19 cellular contexts compared by ENCODE assay signal in genomic region chr10:95550073-95550672, GRCh38. TPM values are rescaled to one million over a fixed set of nuclear protein-coding genes. Genes with fewer than 3 reads are reported as not detected.
A peak's percentile ranks its signal among the peaks of the same experiment; 100 is the strongest.
DNase-seq lines count a peak whose midpoint lies in the region; ATAC-seq and TF ChIP-seq lines count a peak whose summit lies in the region.
"Had no signal": no experiment of that assay in that cellular context is flagged by ENCODE, and none has a peak within 500 bp of the region (broad histone marks: within the 10 kb centered on the region; RNA-seq: fewer than 3 reads in every experiment).

No MANE protein-coding gene starts in this region.

- H3K9me3 ChIP-seq in esophagus muscularis mucosa = peaks cover 0 to 4% (median 2%) of the 10 kb centered on the region in 4 donors
- H3K9me3 ChIP-seq: vagina had no signal

- peaks cover 7% of the 10 kb centered on the region for H3K9me3 Mint-ChIP-seq in nephron

- no peak overlapping the region for H3K4me3 Mint-ChIP-seq in nephron
- H3K4me3 Mint-ChIP-seq: CD8-positive, alpha-beta T cell had no signal

- POLR2A ChIA-PET in HEK293T (lab: Yijun Ruan, JAX) = no interaction called here

- TF ChIP-seq CTCF in esophagus muscularis mucosa (IDR thresholded peaks at IDR 0.05) (no peak), nephron (IDR thresholded peaks at IDR 0.05; ENCODE audit: unreplicated experiment in 3 of 3) (no peak)

- H3K27me3 ChIP-seq in esophagus muscularis mucosa = no peaks in the 10 kb centered on the region
- H3K27me3 ChIP-seq: vagina had no signal

- peak overlapping the region; percentile 29 to 41 (median 34) for H3K4me3 ChIP-seq in esophagus muscularis mucosa
- H3K4me3 ChIP-seq: vagina had no signal

- CTCF ChIA-PET in HEK293T (lab: Yijun Ruan, JAX) = interaction anchor here (1.5 kb wide), 1 partner anchor 120 kb away, joined by 4 read pairs; no protein-coding TSS in a partner anchor

- H3K27ac ChIP-seq in esophagus muscularis mucosa (replicated peaks in 1 of 4) = peak overlapping the region; percentile 91 to 97 (median 96)
- H3K27ac ChIP-seq: vagina had no signal

- peaks cover 0 to 4% (median 0%) of the 10 kb centered on the region in 4 donors for H3K36me3 ChIP-seq in esophagus muscularis mucosa
- H3K36me3 ChIP-seq: vagina had no signal

- H3K27me3 Mint-ChIP-seq in nephron (ENCODE audit: low read depth) = peaks cover 3% of the 10 kb centered on the region

- TF ChIP-seq EP300 in esophagus muscularis mucosa (IDR thresholded peaks at IDR 0.05) = no peak

- TF ChIP-seq POLR2A in esophagus muscularis mucosa (IDR thresholded peaks at IDR 0.05; ENCODE audit: low read depth) = no peak

- no peak for ATAC-seq in HG02981 (IDR thresholded peaks at IDR 0.05; ENCODE audit: unreplicated experiment)
- ATAC-seq: CD8-positive, alpha-beta T cell had no signal

- DNase-seq in COR-L47 (lab: John Stamatoyannopoulos, UW) (peak; percentile 7), NCI-H1092 treated with DMSO at 0.1 percent for 48 hours (lab: John Stamatoyannopoulos, UW) (peak; percentile 67), esophagus muscularis mucosa (ENCODE audit: extremely low spot score) (no peak), HEK293T (ENCODE audit: extremely low spot score) (no peak), CD1c-positive myeloid dendritic cell (ENCODE audit: extremely low spot score) (no peak), UCSD-AML1 (lab: John Stamatoyannopoulos, UW; ENCODE audit: unreplicated experiment) (no peak)
- DNase-seq: activated CD4-positive, alpha-beta T cell treated with anti-CD3 and anti-CD28 coated beads, Interleukin-2, amount 50 U/mL, for 1 hour; amniotic stem cell; CD8-positive, alpha-beta T cell; EL; KG1; kidney; NCI-H1048; NK-92 treated with Interleukin-12 subunit alpha and Interleukin-12 subunit beta, amount 100 ng/mL, for 24 hours; nucleus accumbens; stimulated activated CD4-positive, alpha-beta T cell treated with anti-CD3 and anti-CD28 coated beads, Interleukin-2, amount 100 ng/mL, for 24 hours had no signal

- H3K27ac Mint-ChIP-seq in nephron = peak overlapping the region; percentile 6 to 75 (median 30)
- H3K27ac Mint-ChIP-seq: CD8-positive, alpha-beta T cell had no signal

- peaks cover 58 to 95% (median 91%) of the 10 kb centered on the region in 4 donors for H3K4me1 ChIP-seq in esophagus muscularis mucosa

- intact Hi-C loops in esophagus muscularis mucosa (cut with DNase I) = no loop called here

- 50% methylated on average over 10 of the region's 10 CpGs for WGBS in esophagus muscularis mucosa

- H3K36me3 Mint-ChIP-seq in nephron (ENCODE audit: low read depth) = peaks cover 15% of the 10 kb centered on the region
- H3K36me3 Mint-ChIP-seq: CD8-positive, alpha-beta T cell had no signal

- peaks cover 30% of the 10 kb centered on the region for H3K4me1 Mint-ChIP-seq in nephron

TF ChIP-seq in HEK293T, 16 proteins besides CTCF, POLR2A, EP300 and RAD21:
- no peak for TF ChIP-seq BHLHE40 (IDR thresholded peaks at IDR 0.05; ENCODE audit: borderline replicate concordance)
- no peak for TF ChIP-seq FOXK2 (IDR thresholded peaks at IDR 0.05)
- TF ChIP-seq CTBP1 (IDR thresholded peaks at IDR 0.05; ENCODE audit: borderline replicate concordance) = no peak
- no peak for TF ChIP-seq FOXA1 (IDR thresholded peaks at IDR 0.05)
- TF ChIP-seq L3MBTL2 (conservative IDR thresholded peaks at IDR 0.05) = no peak
- TF ChIP-seq LEF1 (IDR thresholded peaks at IDR 0.05; ENCODE audit: borderline replicate concordance) = no peak
- no peak for TF ChIP-seq ELF4 (IDR thresholded peaks at IDR 0.05)
- no peak for TF ChIP-seq PKNOX1 (IDR thresholded peaks at IDR 0.05)
- TF ChIP-seq FOXM1 (IDR thresholded peaks at IDR 0.05; ENCODE audit: borderline replicate concordance) = no peak
- no peak for TF ChIP-seq SP1 (IDR thresholded peaks at IDR 0.05)
- TF ChIP-seq TARDBP (IDR thresholded peaks at IDR 0.05) = no peak
- no peak for TF ChIP-seq ARNT (IDR thresholded peaks at IDR 0.05)
- TF ChIP-seq HDGF (IDR thresholded peaks at IDR 0.05; ENCODE audit: borderline replicate concordance) = no peak
- TF ChIP-seq NFRKB (IDR thresholded peaks at IDR 0.05) = no peak
- no peak for TF ChIP-seq SUZ12 (IDR thresholded peaks at IDR 0.05)
- TF ChIP-seq ZNF384 (IDR thresholded peaks at IDR 0.05) = no peak
TF ChIP-seq in HEK293T: peak in this region for 0.

RNA-seq across cellular contexts. Expression of gene SORBS1, which starts 11.0 kb away (rescaled TPM):
- total RNA-seq in esophagus muscularis mucosa = 1,000 to 10,000 TPM; 1,569 to 2,231 (median 1,854) TPM

Comparison
In these comparisons a context has a peak if more than half of its experiments do, and no peak if none do; other contexts are left out.
1. DNase-seq: peak in COR-L47 (single experiment) and NCI-H1092 treated with DMSO at 0.1 percent for 48 hours (single experiment); none in esophagus muscularis mucosa (single experiment), HEK293T (single experiment), CD1c-positive myeloid dendritic cell (single experiment) and UCSD-AML1 (single experiment).